In the genomic region with DNA sequence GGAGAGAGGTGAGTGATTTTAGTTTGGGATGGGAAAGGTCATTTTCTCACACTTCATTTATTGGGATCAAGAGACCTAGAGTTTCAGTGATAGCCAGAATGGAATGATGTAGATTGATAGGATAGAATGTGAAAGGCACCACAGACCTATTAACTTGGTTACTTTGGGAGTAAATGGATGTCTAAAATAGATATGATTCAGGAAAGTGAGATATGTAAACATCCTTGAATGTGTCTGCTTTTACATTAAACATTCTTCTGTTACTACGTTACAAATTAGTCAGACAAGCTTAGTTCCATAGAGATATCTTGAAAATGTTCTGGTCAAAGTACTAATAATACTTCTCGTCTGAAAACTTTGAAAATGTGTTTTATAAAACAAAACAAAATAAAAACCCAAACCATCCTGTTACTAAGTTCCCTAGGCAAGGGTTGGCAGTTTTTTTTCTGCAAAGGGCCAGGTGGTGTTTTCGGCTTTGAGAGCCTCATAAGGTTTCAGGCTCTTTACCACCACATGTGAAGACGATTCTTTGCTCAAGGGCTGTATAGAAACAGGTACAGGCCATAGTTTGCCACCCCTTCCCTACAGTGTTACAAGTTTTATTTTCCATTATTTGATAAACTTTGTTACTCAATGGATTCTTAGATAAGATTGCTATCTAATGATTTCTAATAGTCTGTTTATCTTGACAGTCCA, we compare ENCODE assay signal across 36 cellular contexts. TPM values are rescaled to one million over a fixed set of nuclear protein-coding genes. Genes with fewer than 3 reads are reported as not detected.
A peak's percentile ranks its signal among the peaks of the same experiment; 100 is the strongest.
DNase-seq lines count a peak whose midpoint lies in the region; ATAC-seq and TF ChIP-seq lines count a peak whose summit lies in the region.
"Had no signal": no experiment of that assay in that cellular context is flagged by ENCODE, and none has a peak within 500 bp of the region (broad histone marks: within the 10 kb centered on the region; RNA-seq: fewer than 3 reads in every experiment).

No MANE protein-coding gene starts in this region.

- peaks cover 40 to 48% (median 48%) of the 10 kb centered on the region in 3 donors for H3K4me1 Mint-ChIP-seq in naive B cell

- no peak for TF ChIP-seq CTCF in brain microvascular endothelial cell (IDR thresholded peaks at IDR 0.05; ENCODE audit: low read depth, low read length, missing control alignments)

- no peaks in the 10 kb centered on the region for H3K36me3 ChIP-seq in brain microvascular endothelial cell (replicated peaks)
- H3K36me3 ChIP-seq: breast epithelium, colonic mucosa had no signal

- peak overlapping the region in 2 of 6 donors; percentile 6 to 30 for H3K27ac Mint-ChIP-seq in naive B cell
- H3K27ac Mint-ChIP-seq: T-helper 17 cell had no signal

- no peak overlapping the region for H3K4me3 ChIP-seq in brain microvascular endothelial cell (ENCODE audit: low read depth, low read length)
- H3K4me3 ChIP-seq: breast epithelium, colonic mucosa, psoas muscle, sigmoid colon, thoracic aorta had no signal

- H3K27ac ChIP-seq in brain microvascular endothelial cell, result peak overlapping the region; percentile 32
- H3K27ac ChIP-seq: breast epithelium, colonic mucosa, epithelial cell of prostate, psoas muscle, sigmoid colon, thoracic aorta had no signal

- in situ Hi-C loops in brain microvascular endothelial cell (cut with HindIII; ENCODE audit: low pct_ligation_motif_present, low sequenced_read_pairs), result no loop called here

- peaks cover 21 to 26% of the 10 kb centered on the region in 2 donors for H3K36me3 Mint-ChIP-seq in naive B cell

- peaks cover 7 to 17% (median 12%) of the 10 kb centered on the region in 7 donors for H3K9me3 Mint-ChIP-seq in naive B cell

- no peak for ATAC-seq in naive B cell (ENCODE audit: low read depth in 2 of 2)
- ATAC-seq: activated CD4-positive, CD25-positive, alpha-beta regulatory T cell treated with anti-CD3 and anti-CD28 coated beads, Interleukin-2, amount 50 U/mL, for 24 hours; HCT116; left ventricle myocardium superior; naive thymus-derived CD8-positive, alpha-beta T cell; Panc1; psoas muscle; SK-N-SH treated with all-trans-retinoic acid at 6 μM for 48 hours; stimulated activated naive CD8-positive, alpha-beta T cell treated with anti-CD3 and anti-CD28 coated beads, Interleukin-15, amount 100 ng/mL, for 72 hours; T-helper 17 cell had no signal

- no peaks in the 10 kb centered on the region for H3K27me3 ChIP-seq in brain microvascular endothelial cell (replicated peaks)
- H3K27me3 ChIP-seq: breast epithelium, colonic mucosa, sigmoid colon had no signal

- H3K27me3 Mint-ChIP-seq in naive B cell, result no peaks in the 10 kb centered on the region
- H3K27me3 Mint-ChIP-seq: naive thymus-derived CD8-positive, alpha-beta T cell; stimulated activated naive CD8-positive, alpha-beta T cell treated with anti-CD3 and anti-CD28 coated beads, Interleukin-15, amount 100 ng/mL, for 72 hours; T-helper 17 cell had no signal

- H3K4me3 Mint-ChIP-seq in naive B cell, result peak overlapping the region in 5 of 8 donors; percentile 7 to 99 (median 27)
- H3K4me3 Mint-ChIP-seq: naive thymus-derived CD8-positive, alpha-beta T cell; stimulated activated naive CD8-positive, alpha-beta T cell treated with anti-CD3 and anti-CD28 coated beads, Interleukin-15, amount 100 ng/mL, for 72 hours; T-helper 17 cell had no signal

- peak; percentile 9 for DNase-seq in EL
- DNase-seq in NCI-H2171 (lab: John Stamatoyannopoulos, UW), result peak; percentile 72
- no peak for DNase-seq in brain microvascular endothelial cell
- DNase-seq in naive B cell, result no peak
- no peak for DNase-seq in NCI-H146 (lab: John Stamatoyannopoulos, UW)
- no peak for DNase-seq in NOMO-1 treated with dmso at 0.1 percent for 144 hours (lab: John Stamatoyannopoulos, UW; ENCODE audit: unreplicated experiment)
- no peak for DNase-seq in KG1 (lab: John Stamatoyannopoulos, UW)
- DNase-seq: activated CD4-positive, alpha-beta T cell treated with anti-CD3 and anti-CD28 coated beads, Interleukin-2, amount 50 U/mL, for 4 hours; activated naive CD4-positive, alpha-beta T cell treated with anti-CD3 and anti-CD28 coated beads, Interleukin-2, amount 50 U/mL, for 16 hours; amygdala; colonic mucosa; DMS53; effector CD4-positive, alpha-beta T cell; GF-D8; kidney; left ventricle myocardium superior; naive thymus-derived CD8-positive, alpha-beta T cell; NCI-H1092; NCI-H187; NCI-H526 treated with DMSO at 0.1 percent for 48 hours; nucleus accumbens; psoas muscle; Right ventricle myocardium superior; sigmoid colon; stimulated activated CD4-positive, alpha-beta T cell treated with anti-CD3 and anti-CD28 coated beads, Interleukin-12 subunit alpha, Interleukin-12 subunit beta, amount 100 ng/mL, for 4 hours; stimulated activated CD4-positive, alpha-beta T cell treated with anti-CD3 and anti-CD28 coated beads, Interleukin-2, amount 100 ng/mL, for 48 hours; stimulated activated naive CD8-positive, alpha-beta T cell treated with anti-CD3 and anti-CD28 coated beads, Interleukin-15, amount 100 ng/mL, for 72 hours; T-helper 17 cell had no signal

RNA-seq across cellular contexts. Expression of a gene that starts 3.4 kb away (rescaled TPM):
- polyA plus RNA-seq in naive B cell (ENCODE audit: low read depth in 6 of 6), result 10 to 100 TPM; 69.3 to 83.5 (median 72.4) TPM

RNA-seq across cellular contexts. Expression of a gene that starts 9.8 kb away (rescaled TPM):
- not detected for polyA plus RNA-seq in naive B cell (ENCODE audit: low read depth in 6 of 6)
- polyA plus RNA-seq: BJ; naive thymus-derived CD8-positive, alpha-beta T cell had no signal

Comparison
In these comparisons a context has a peak if more than half of its experiments do, and no peak if none do; other contexts are left out.
1. DNase-seq: peak in EL (single experiment) and NCI-H2171 (single experiment); none in brain microvascular endothelial cell (single experiment), naive B cell (single experiment), NCI-H146 (single experiment), NOMO-1 treated with dmso at 0.1 percent for 144 hours (single experiment) and KG1 (single experiment).